1 cellular context compared by ENCODE assay signal in the genomic region with DNA sequence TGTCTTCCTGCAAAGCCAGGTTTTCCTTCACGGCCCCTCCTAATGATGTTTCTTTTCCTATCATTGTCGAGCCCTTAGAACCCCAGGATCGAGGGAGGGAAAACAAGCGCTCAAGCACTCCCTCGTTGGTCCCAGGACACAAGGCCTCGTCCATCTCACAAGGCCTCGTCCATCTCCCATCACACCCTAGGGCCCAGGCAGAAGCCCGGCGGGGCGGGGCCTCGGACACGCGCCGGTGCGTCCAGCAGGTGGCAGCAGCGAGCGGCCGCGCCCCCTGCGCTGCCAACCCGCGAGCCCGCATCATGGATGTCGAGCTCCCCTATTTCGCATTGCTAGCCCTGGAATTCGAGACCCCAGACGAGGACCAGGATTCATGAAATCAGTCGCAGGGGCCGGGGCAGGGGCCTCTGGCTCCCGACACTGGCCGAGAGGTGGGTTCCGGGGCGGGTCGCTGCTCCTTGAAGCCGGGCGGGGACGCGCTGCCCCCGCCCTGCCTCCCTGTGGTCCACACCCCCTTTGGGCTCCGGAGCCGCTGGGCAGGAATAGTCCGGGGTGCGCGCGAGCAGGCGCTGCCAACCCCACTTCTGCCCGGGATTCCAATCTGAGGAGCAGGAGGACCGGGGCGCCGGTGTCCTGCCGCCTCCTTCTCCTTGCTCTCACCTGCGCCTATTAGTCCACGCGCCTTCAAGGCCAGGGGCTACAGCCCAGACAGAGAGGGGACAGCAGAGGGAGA.
A peak's percentile ranks its signal among the peaks of the same experiment; 100 is the strongest.
TF ChIP-seq lines count a peak whose summit lies in the region.

TSS of gene ABLIM3 (plus strand) at position 270 of the 733 bp plus-strand sequence. CDS start 603 bp downstream, outside the sequence.

TF ChIP-seq in K562, 482 proteins besides CTCF, POLR2A, EP300 and RAD21 (continued from another document and continues in another):
- TF ChIP-seq, protein P1, sequence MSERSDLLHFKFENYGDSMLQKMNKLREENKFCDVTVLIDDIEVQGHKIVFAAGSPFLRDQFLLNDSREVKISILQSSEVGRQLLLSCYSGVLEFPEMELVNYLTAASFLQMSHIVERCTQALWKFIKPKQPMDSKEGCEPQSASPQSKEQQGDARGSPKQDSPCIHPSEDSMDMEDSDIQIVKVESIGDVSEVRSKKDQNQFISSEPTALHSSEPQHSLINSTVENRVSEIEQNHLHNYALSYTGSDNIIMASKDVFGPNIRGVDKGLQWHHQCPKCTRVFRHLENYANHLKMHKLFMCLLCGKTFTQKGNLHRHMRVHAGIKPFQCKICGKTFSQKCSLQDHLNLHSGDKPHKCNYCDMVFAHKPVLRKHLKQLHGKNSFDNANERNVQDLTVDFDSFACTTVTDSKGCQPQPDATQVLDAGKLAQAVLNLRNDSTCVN (CRISPR knock-in tag; IDR thresholded peaks at IDR 0.05) = no peak
- TF ChIP-seq DMBX1 (CRISPR knock-in tag; IDR thresholded peaks at IDR 0.05; ENCODE audit: borderline replicate concordance) (no peak), ZNF175 (CRISPR knock-in tag; IDR thresholded peaks at IDR 0.05; ENCODE audit: low read depth) (peak; percentile 78; the same call in 1 of the 2 replicates), RB1 (IDR thresholded peaks at IDR 0.05; ENCODE audit: low read depth) (peak; percentile 72; the same call in 1 of the 2 replicates), XRCC5 (IDR thresholded peaks at IDR 0.05; ENCODE audit: low read depth, low read length) (peak; percentile 83), CREB1 (IDR thresholded peaks at IDR 0.05) (no peak), CREB1 (CRISPR knock-in tag; IDR thresholded peaks at IDR 0.05) (peak; percentile 29; the same call in 1 of the 2 replicates), HNRNPL (IDR thresholded peaks at IDR 0.05; ENCODE audit: low read depth, low read length) (0 out of 2 replicates have a peak, but pooled peaks have one; percentile 40), JUND (IDR thresholded peaks at IDR 0.05; ENCODE audit: borderline replicate concordance, low read depth, low read length) (0 out of 2 replicates have a peak, but pooled peaks have one; percentile 29), JUND (tag; IDR thresholded peaks at IDR 0.05; ENCODE audit: borderline replicate concordance, low read depth, low read length) (no peak), ZNF197 (CRISPR knock-in tag; IDR thresholded peaks at IDR 0.05; ENCODE audit: low read depth) (peak; percentile 87; the same call in 1 of the 2 replicates), HINFP (tag; conservative IDR thresholded peaks at IDR 0.05; ENCODE audit: low read depth) (no peak), ZNF639 (CRISPR knock-in tag; conservative IDR thresholded peaks at IDR 0.05 in 1 of 2, IDR thresholded peaks at IDR 0.05 in 1 of 2) (0 out of 4 replicates have a peak, but pooled peaks of 1 of the 2 experiments have one; percentile 20), SMAD4 (CRISPR knock-in tag; conservative IDR thresholded peaks at IDR 0.05) (0 out of 2 replicates have a peak, but pooled peaks have one; percentile 23), XRCC4 (IDR thresholded peaks at IDR 0.05; ENCODE audit: extremely low read depth, insufficient read depth, insufficient read length) (no peak), NR3C1 (CRISPR knock-in tag; IDR thresholded peaks at IDR 0.05) (no peak), DEAF1 (CRISPR knock-in tag; IDR thresholded peaks at IDR 0.05) (peak; percentile 82), MAFG (tag; conservative IDR thresholded peaks at IDR 0.05) (0 out of 2 replicates have a peak, but pooled peaks have one; percentile 0), SLC30A9 (CRISPR knock-in tag; IDR thresholded peaks at IDR 0.05) (no peak), RNF2 (IDR thresholded peaks at IDR 0.05) (peak; percentile 66), SMC3 (conservative IDR thresholded peaks at IDR 0.05; ENCODE audit: insufficient read depth, low read depth, low read length) (peak; percentile 80), UBTF (IDR thresholded peaks at IDR 0.05; ENCODE audit: borderline replicate concordance in 1 of 2, low read depth in 2 of 2, low read length in 2 of 2) (0 out of 4 replicates have a peak, but pooled peaks of 1 of the 2 experiments have one; percentile 10), FOSL1 (tag; conservative IDR thresholded peaks at IDR 0.05) (0 out of 2 replicates have a peak, but pooled peaks have one; percentile 21), JUN (IDR thresholded peaks at IDR 0.05; ENCODE audit: borderline replicate concordance, low read depth, low read length) (peak; percentile 39; the same call in 1 of the 2 replicates), JUN (CRISPR knock-in tag; IDR thresholded peaks at IDR 0.05; ENCODE audit: borderline replicate concordance) (no peak), ILK (tag; IDR thresholded peaks at IDR 0.05; ENCODE audit: borderline replicate concordance, low read depth) (no peak), ZNF583 (CRISPR knock-in tag; IDR thresholded peaks at IDR 0.05) (peak; percentile 9; the same call in 1 of the 2 replicates), YY1 (IDR thresholded peaks at IDR 0.05; ENCODE audit: borderline replicate concordance in 1 of 3, control insufficient read depth in 1 of 3, extremely low read depth in 1 of 3, insufficient read depth in 3 of 3, insufficient read length in 1 of 3, insufficient replicate concordance in 2 of 3, low read depth in 1 of 3, low read length in 2 of 3) (peak in 2 of 3 experiments; percentile 39 to 64), MTF1 (CRISPR knock-in tag; IDR thresholded peaks at IDR 0.05; ENCODE audit: borderline replicate concordance) (no peak), KLF13 (tag; IDR thresholded peaks at IDR 0.05; ENCODE audit: borderline replicate concordance, low read depth) (peak; percentile 81; the same call in 1 of the 2 replicates), ATF1 (CRISPR knock-in tag; IDR thresholded peaks at IDR 0.05) (no peak), ATF1 (tag; IDR thresholded peaks at IDR 0.05) (peak; percentile 30; the same call in 1 of the 2 replicates), PHB (CRISPR knock-in tag; IDR thresholded peaks at IDR 0.05) (no peak)
- TF ChIP-seq, protein P2, sequence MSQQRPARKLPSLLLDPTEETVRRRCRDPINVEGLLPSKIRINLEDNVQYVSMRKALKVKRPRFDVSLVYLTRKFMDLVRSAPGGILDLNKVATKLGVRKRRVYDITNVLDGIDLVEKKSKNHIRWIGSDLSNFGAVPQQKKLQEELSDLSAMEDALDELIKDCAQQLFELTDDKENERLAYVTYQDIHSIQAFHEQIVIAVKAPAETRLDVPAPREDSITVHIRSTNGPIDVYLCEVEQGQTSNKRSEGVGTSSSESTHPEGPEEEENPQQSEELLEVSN (IDR thresholded peaks at IDR 0.05; ENCODE audit: borderline replicate concordance in 1 of 2, extremely low read depth in 1 of 2, insufficient read depth in 1 of 2, insufficient read length in 1 of 2, low read depth in 1 of 2, low read length in 1 of 2, poor library complexity in 1 of 2, severe bottlenecking in 1 of 2) = peak; percentile 87 to 88
- TF ChIP-seq, protein P3, sequence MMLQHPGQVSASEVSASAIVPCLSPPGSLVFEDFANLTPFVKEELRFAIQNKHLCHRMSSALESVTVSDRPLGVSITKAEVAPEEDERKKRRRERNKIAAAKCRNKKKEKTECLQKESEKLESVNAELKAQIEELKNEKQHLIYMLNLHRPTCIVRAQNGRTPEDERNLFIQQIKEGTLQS (IDR thresholded peaks at IDR 0.05) = no peak
- TF ChIP-seq, protein P3 (CRISPR knock-in tag; conservative IDR thresholded peaks at IDR 0.05) = 0 out of 2 replicates have a peak, but pooled peaks have one; percentile 42
- TF ChIP-seq, protein P4, sequence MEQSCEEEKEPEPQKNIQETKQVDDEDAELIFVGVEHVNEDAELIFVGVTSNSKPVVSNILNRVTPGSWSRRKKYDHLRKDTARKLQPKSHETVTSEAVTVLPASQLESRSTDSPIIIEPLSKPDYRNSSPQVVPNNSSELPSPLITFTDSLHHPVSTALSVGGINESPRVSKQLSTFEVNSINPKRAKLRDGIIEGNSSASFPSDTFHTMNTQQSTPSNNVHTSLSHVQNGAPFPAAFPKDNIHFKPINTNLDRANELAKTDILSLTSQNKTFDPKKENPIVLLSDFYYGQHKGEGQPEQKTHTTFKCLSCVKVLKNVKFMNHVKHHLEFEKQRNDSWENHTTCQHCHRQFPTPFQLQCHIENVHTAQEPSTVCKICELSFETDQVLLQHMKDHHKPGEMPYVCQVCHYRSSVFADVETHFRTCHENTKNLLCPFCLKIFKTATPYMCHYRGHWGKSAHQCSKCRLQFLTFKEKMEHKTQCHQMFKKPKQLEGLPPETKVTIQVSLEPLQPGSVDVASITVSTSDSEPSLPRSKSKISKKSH (CRISPR knock-in tag; IDR thresholded peaks at IDR 0.05) = no peak
